12 cellular contexts compared by ENCODE assay signal in the genomic region with DNA sequence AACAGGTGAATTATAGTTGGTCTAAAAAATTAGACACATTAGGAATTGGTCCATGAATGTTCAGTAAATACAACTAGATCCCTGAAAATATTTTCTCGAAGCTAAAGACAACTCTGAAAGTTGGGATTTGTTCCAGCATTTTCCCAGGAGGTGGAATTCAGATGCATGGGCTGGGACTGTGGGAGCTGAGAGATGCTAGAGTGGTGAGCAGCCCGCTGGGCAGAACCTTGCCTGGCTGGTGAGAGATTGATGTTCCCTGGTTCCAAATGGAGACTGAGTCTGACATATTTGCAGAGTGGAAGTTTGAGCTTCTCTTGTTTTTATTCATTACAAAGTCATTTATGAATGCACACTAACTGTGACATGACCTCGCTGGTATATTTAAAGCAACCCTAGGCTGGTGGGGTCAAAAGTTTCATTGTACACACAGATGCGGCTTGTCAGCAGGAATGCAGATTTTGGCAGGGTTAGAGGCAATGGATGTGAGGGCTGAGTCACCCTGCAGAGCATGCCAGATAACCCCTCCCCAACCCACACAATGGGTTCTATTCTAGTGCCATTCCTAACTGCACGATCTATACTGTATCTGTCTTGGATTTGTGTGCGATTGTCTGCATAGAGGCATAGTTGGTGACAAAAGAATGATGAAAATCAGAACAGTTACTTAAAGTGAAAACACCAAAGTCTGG. TPM values are rescaled to one million over a fixed set of nuclear protein-coding genes. Genes with fewer than 3 reads are reported as not detected.
DNase-seq lines count a peak whose midpoint lies in the region; ATAC-seq and TF ChIP-seq lines count a peak whose summit lies in the region.
"Had no signal": no experiment of that assay in that cellular context is flagged by ENCODE, and none has a peak within 500 bp of the region (broad histone marks: within the 10 kb centered on the region; RNA-seq: fewer than 3 reads in every experiment).

No MANE protein-coding gene starts in this region.

- H3K9me3 ChIP-seq in cardiac muscle cell (ENCODE audit: low read depth) (no peaks in the 10 kb centered on the region), ovary (no peaks in the 10 kb centered on the region)
- H3K9me3 ChIP-seq: esophagus muscularis mucosa had no signal

- no peak for TF ChIP-seq EP300 in ovary (IDR thresholded peaks at IDR 0.05)

- no peak for TF ChIP-seq POLR2A in erythroblast (IDR thresholded peaks at IDR 0.05; ENCODE audit: low read length)
- no peak for TF ChIP-seq POLR2A in ovary (IDR thresholded peaks at IDR 0.05)

- 32 to 34% (median 33%) methylated on average over 6 of the region's 6 CpGs for WGBS in ovary, 3 donors

- intact Hi-C loops in ovary (cut with DNase I), result no loop called here

- no peaks in the 10 kb centered on the region for H3K36me3 ChIP-seq in cardiac muscle cell
- no peaks in the 10 kb centered on the region for H3K36me3 ChIP-seq in ovary
- H3K36me3 ChIP-seq: esophagus muscularis mucosa had no signal

- H3K4me3 Mint-ChIP-seq in stimulated activated effector memory CD8-positive, alpha-beta T cell treated with anti-CD3 and anti-CD28 coated beads, Interleukin-12 subunit alpha, Interleukin-12 subunit beta, amount 100 ng/mL, for 72 hours, result no peak overlapping the region
- H3K4me3 Mint-ChIP-seq in T-helper 2 cell treated with Interferon-gamma antibody and Interleukin-4, amounts not matched to agents 5 μg/mL and 100 μg/mL, for 36 hours, result no peak overlapping the region
- H3K4me3 Mint-ChIP-seq: IgD-negative memory B cell, nephron had no signal

- H3K27me3 ChIP-seq in cardiac muscle cell (no peaks in the 10 kb centered on the region), ovary (no peaks in the 10 kb centered on the region)
- H3K27me3 ChIP-seq: esophagus muscularis mucosa had no signal

- no peaks in the 10 kb centered on the region for H3K36me3 Mint-ChIP-seq in stimulated activated effector memory CD8-positive, alpha-beta T cell treated with anti-CD3 and anti-CD28 coated beads, Interleukin-12 subunit alpha, Interleukin-12 subunit beta, amount 100 ng/mL, for 72 hours
- no peaks in the 10 kb centered on the region for H3K36me3 Mint-ChIP-seq in T-helper 2 cell treated with Interferon-gamma antibody and Interleukin-4, amounts not matched to agents 5 μg/mL and 100 μg/mL, for 36 hours (ENCODE audit: low read depth)
- H3K36me3 Mint-ChIP-seq: IgD-negative memory B cell had no signal

- peak; percentile 96 for DNase-seq in HT1080 (ENCODE audit: low read depth)
- DNase-seq in amniotic epithelial cell (ENCODE audit: low read depth), result peak; percentile 68
- peak; percentile 7 to 84 for DNase-seq in cardiac muscle cell (ENCODE audit: low read depth in 1 of 2, low spot score in 1 of 2)
- no peak for DNase-seq in stimulated activated effector memory CD8-positive, alpha-beta T cell treated with anti-CD3 and anti-CD28 coated beads, Interleukin-12 subunit alpha, Interleukin-12 subunit beta, amount 100 ng/mL, for 72 hours (ENCODE audit: low spot score in 2 of 2)
- no peak for DNase-seq in erythroblast (lab: John Stamatoyannopoulos, UW)
- no peak for DNase-seq in ovary
- no peak for DNase-seq in T-helper 2 cell treated with Interferon-gamma antibody and Interleukin-4, amounts not matched to agents 5 μg/mL and 100 μg/mL, for 36 hours (ENCODE audit: low spot score)
- DNase-seq: activated T-cell treated with anti-CD3 and anti-CD28 coated beads, Interleukin-2, amount 50 U/mL, for 1 hour had no signal

- H3K4me1 ChIP-seq in cardiac muscle cell (ENCODE audit: low read depth), result no peaks in the 10 kb centered on the region
- peaks cover 2% of the 10 kb centered on the region for H3K4me1 ChIP-seq in ovary (ENCODE audit: insufficient read depth)

- H3K27me3 Mint-ChIP-seq in T-helper 2 cell treated with Interferon-gamma antibody and Interleukin-4, amounts not matched to agents 5 μg/mL and 100 μg/mL, for 36 hours (ENCODE audit: low read depth), result peaks cover 2% of the 10 kb centered on the region

- H3K4me1 Mint-ChIP-seq in stimulated activated effector memory CD8-positive, alpha-beta T cell treated with anti-CD3 and anti-CD28 coated beads, Interleukin-12 subunit alpha, Interleukin-12 subunit beta, amount 100 ng/mL, for 72 hours, result no peaks in the 10 kb centered on the region
- H3K4me1 Mint-ChIP-seq in T-helper 2 cell treated with Interferon-gamma antibody and Interleukin-4, amounts not matched to agents 5 μg/mL and 100 μg/mL, for 36 hours (ENCODE audit: low read depth), result peaks cover 1% of the 10 kb centered on the region
- H3K4me1 Mint-ChIP-seq: IgD-negative memory B cell had no signal

- no peak for TF ChIP-seq CTCF in cardiac muscle cell (IDR thresholded peaks at IDR 0.05; ENCODE audit: low read depth, low read length)
- no peak for TF ChIP-seq CTCF in ovary (IDR thresholded peaks at IDR 0.05)

- no peak overlapping the region for H3K4me3 ChIP-seq in cardiac muscle cell
- no peak overlapping the region for H3K4me3 ChIP-seq in ovary
- H3K4me3 ChIP-seq: esophagus muscularis mucosa, SK-N-MC had no signal

- peak; percentile 60 for ATAC-seq in stimulated activated effector memory CD8-positive, alpha-beta T cell treated with anti-CD3 and anti-CD28 coated beads, Interleukin-12 subunit alpha, Interleukin-12 subunit beta, amount 100 ng/mL, for 72 hours

- H3K27ac Mint-ChIP-seq in stimulated activated effector memory CD8-positive, alpha-beta T cell treated with anti-CD3 and anti-CD28 coated beads, Interleukin-12 subunit alpha, Interleukin-12 subunit beta, amount 100 ng/mL, for 72 hours, result no peak overlapping the region
- H3K27ac Mint-ChIP-seq in T-helper 2 cell treated with Interferon-gamma antibody and Interleukin-4, amounts not matched to agents 5 μg/mL and 100 μg/mL, for 36 hours, result no peak overlapping the region
- H3K27ac Mint-ChIP-seq: nephron had no signal

- no peak overlapping the region for H3K27ac ChIP-seq in cardiac muscle cell
- no peak overlapping the region for H3K27ac ChIP-seq in ovary
- H3K27ac ChIP-seq: esophagus muscularis mucosa, SK-N-MC had no signal

- no peaks in the 10 kb centered on the region for H3K9me3 Mint-ChIP-seq in stimulated activated effector memory CD8-positive, alpha-beta T cell treated with anti-CD3 and anti-CD28 coated beads, Interleukin-12 subunit alpha, Interleukin-12 subunit beta, amount 100 ng/mL, for 72 hours
- no peaks in the 10 kb centered on the region for H3K9me3 Mint-ChIP-seq in T-helper 2 cell treated with Interferon-gamma antibody and Interleukin-4, amounts not matched to agents 5 μg/mL and 100 μg/mL, for 36 hours
- H3K9me3 Mint-ChIP-seq: nephron had no signal

RNA-seq across cellular contexts. Expression of a gene that starts 23.5 kb away (rescaled TPM):
- total RNA-seq in HT1080 (2014; rRNA removed; shearing (Covaris generic)), result not detected in 2 replicates
- polyA plus RNA-seq in HT1080 (2015; cell fraction: cytosol; rRNA removed), result 0.14 and 0.28 TPM in 2 replicates
- polyA plus RNA-seq in HT1080 (2015; cell fraction: nucleus; rRNA removed), result 2.9 and 3.1 TPM in 2 replicates
- total RNA-seq in cardiac muscle cell (21.3 and 22.5 TPM in 2 replicates), ovary (1 to 10 TPM; 1.7 to 3.1 (median 2.6) TPM)
- polyA plus RNA-seq in cardiac muscle cell (13.4 and 17.9 TPM in 2 replicates), ovary (1 to 10 TPM; 2.0 to 7.0 TPM)
- polyA plus RNA-seq: IgD-negative memory B cell had no signal

Comparison
In these comparisons a context has a peak if more than half of its experiments do, and no peak if none do; other contexts are left out.
1. DNase-seq: peak in HT1080 (single experiment), amniotic epithelial cell (single experiment) and cardiac muscle cell (2 of 2); none in stimulated activated effector memory CD8-positive, alpha-beta T cell treated with anti-CD3 and anti-CD28 coated beads, Interleukin-12 subunit alpha, Interleukin-12 subunit beta, amount 100 ng/mL, for 72 hours (0 of 2), erythroblast (0 of 2), ovary (0 of 5) and T-helper 2 cell treated with Interferon-gamma antibody and Interleukin-4, amounts not matched to agents 5 μg/mL and 100 μg/mL, for 36 hours (single experiment).